ENCODE assay signal across 8 cellular contexts in the genomic region with DNA sequence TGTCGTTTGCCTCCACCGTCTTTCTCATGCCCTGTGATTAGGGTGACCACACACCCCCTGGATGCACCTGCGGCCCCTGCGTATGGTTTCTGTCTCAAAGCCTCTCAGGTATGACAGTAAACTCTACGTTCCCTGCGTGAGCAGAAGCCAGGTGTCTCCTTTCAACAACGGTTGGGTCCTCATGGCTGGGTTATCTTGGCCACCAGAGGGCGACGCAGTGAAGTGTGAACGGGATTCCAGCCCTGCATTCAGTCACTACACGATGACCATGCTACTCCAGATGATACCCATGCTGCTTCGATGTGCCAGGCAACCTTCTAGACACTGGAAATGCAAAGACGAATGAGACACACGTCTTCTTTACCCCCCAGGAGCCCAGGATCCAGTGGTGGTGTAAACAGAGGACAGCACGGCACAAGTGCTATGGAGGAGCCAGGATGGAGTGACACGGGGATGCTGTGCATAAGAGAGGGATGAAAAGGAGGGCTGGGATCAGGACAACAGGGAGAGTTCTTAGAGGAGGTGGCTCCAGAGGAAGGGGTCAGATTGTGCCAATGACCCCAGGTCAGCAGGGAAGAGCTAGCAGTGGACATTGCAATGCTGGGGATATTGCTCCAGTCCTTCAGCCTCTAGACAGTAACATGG.
DNase-seq lines count a peak whose midpoint lies in the region; TF ChIP-seq lines count a peak whose summit lies in the region.

No MANE protein-coding gene starts in this region.

- CTCF ChIA-PET in activated CD4-positive, alpha-beta T cell treated with anti-CD3 and anti-CD28 coated beads, Interleukin-2, amount 10 ng/mL, durations not matched to agents 7 days and 5 days (lab: Charles Lee), result no interaction called here

- H3K4me1 Mint-ChIP-seq in activated CD4-positive, alpha-beta T cell treated with anti-CD3 and anti-CD28 coated beads, Interleukin-2, amount 10 ng/mL, durations not matched to agents 7 days and 5 days, result no peaks in the 10 kb centered on the region

- no peak overlapping the region for H3K27ac Mint-ChIP-seq in activated CD4-positive, alpha-beta T cell treated with anti-CD3 and anti-CD28 coated beads, Interleukin-2, amount 10 ng/mL, durations not matched to agents 7 days and 5 days

- H3K4me3 ChIP-seq in LNCaP clone FGC (ENCODE audit: low read depth, low read length), result no peak overlapping the region

- H3K36me3 Mint-ChIP-seq in activated CD4-positive, alpha-beta T cell treated with anti-CD3 and anti-CD28 coated beads, Interleukin-2, amount 10 ng/mL, durations not matched to agents 7 days and 5 days (ENCODE audit: low read depth), result no peaks in the 10 kb centered on the region

- TF ChIP-seq CTCF in LNCaP clone FGC (IDR thresholded peaks at IDR 0.05; ENCODE audit: control insufficient read depth, extremely low read depth, insufficient read depth), result peak; percentile 88

- H3K4me3 Mint-ChIP-seq in activated CD4-positive, alpha-beta T cell treated with anti-CD3 and anti-CD28 coated beads, Interleukin-2, amount 10 ng/mL, durations not matched to agents 7 days and 5 days, result no peak overlapping the region

- no peaks in the 10 kb centered on the region for H3K9me3 Mint-ChIP-seq in activated CD4-positive, alpha-beta T cell treated with anti-CD3 and anti-CD28 coated beads, Interleukin-2, amount 10 ng/mL, durations not matched to agents 7 days and 5 days

- no peaks in the 10 kb centered on the region for H3K27me3 Mint-ChIP-seq in activated CD4-positive, alpha-beta T cell treated with anti-CD3 and anti-CD28 coated beads, Interleukin-2, amount 10 ng/mL, durations not matched to agents 7 days and 5 days

- DNase-seq in SKM-1 treated with dmso at 0.1 percent for 144 hours (lab: John Stamatoyannopoulos, UW; ENCODE audit: unreplicated experiment), result peak; percentile 1
- no peak for DNase-seq in SKM-1 (lab: John Stamatoyannopoulos, UW; ENCODE audit: unreplicated experiment)
- DNase-seq in LNCaP clone FGC (ENCODE audit: low read depth), result peak; percentile 13
- DNase-seq in activated CD4-positive, alpha-beta T cell treated with anti-CD3 and anti-CD28 coated beads, Interleukin-2, amount 10 ng/mL, durations not matched to agents 7 days and 5 days, result peak; percentile 26
- DNase-seq in glomerular endothelial cell (ENCODE audit: extremely low read depth, low read depth, low spot score), result peak; percentile 7
- DNase-seq in stimulated activated CD4-positive, alpha-beta T cell treated with anti-CD3 and anti-CD28 coated beads, Interleukin-12 subunit alpha, Interleukin-12 subunit beta, amount 100 ng/mL, for 48 hours (ENCODE audit: low read depth in 2 of 3, low spot score in 1 of 3), result peak in 2 of 3 donors; percentile 18 to 21
- no peak for DNase-seq in GM19238 (ENCODE audit: insufficient read length, low spot score)
- DNase-seq in GM19240 (ENCODE audit: insufficient read length, low spot score), result no peak

- POLR2A ChIA-PET in activated CD4-positive, alpha-beta T cell treated with anti-CD3 and anti-CD28 coated beads, Interleukin-2, amount 10 ng/mL, durations not matched to agents 7 days and 5 days (lab: Charles Lee), result no interaction called here

Comparison
In these comparisons a context has a peak if more than half of its experiments do, and no peak if none do; other contexts are left out.
1. DNase-seq: peak in SKM-1 treated with dmso at 0.1 percent for 144 hours (single experiment), LNCaP clone FGC (single experiment), activated CD4-positive, alpha-beta T cell treated with anti-CD3 and anti-CD28 coated beads, Interleukin-2, amount 10 ng/mL, durations not matched to agents 7 days and 5 days (single experiment), glomerular endothelial cell (single experiment) and stimulated activated CD4-positive, alpha-beta T cell treated with anti-CD3 and anti-CD28 coated beads, Interleukin-12 subunit alpha, Interleukin-12 subunit beta, amount 100 ng/mL, for 48 hours (2 of 3); none in SKM-1 (single experiment), GM19238 (single experiment) and GM19240 (single experiment).